23 cellular contexts compared by ENCODE assay signal in genomic region chr12:12396727-12397126, GRCh38. TPM values are rescaled to one million over a fixed set of nuclear protein-coding genes. Genes with fewer than 3 reads are reported as not detected.
A peak's percentile ranks its signal among the peaks of the same experiment; 100 is the strongest.
DNase-seq lines count a peak whose midpoint lies in the region; ATAC-seq and TF ChIP-seq lines count a peak whose summit lies in the region.
"Had no signal": no experiment of that assay in that cellular context is flagged by ENCODE, and none has a peak within 500 bp of the region (broad histone marks: within the 10 kb centered on the region; RNA-seq: fewer than 3 reads in every experiment).

No MANE protein-coding gene starts in this region.

- 49 to 75% methylated on average over 4 of the region's 4 CpGs for WGBS in testis, 2 donors

- no peak for DNase-seq in activated CD8-positive, alpha-beta T cell treated with anti-CD3 and anti-CD28 coated beads for 36 hours
- no peak for DNase-seq in activated CD8-positive, alpha-beta T cell treated with anti-CD3 and anti-CD28 coated beads, Interleukin-2, amount 10 ng/mL, durations not matched to agents 7 days and 5 days
- peak in 2 of 3 experiments; percentile 50 to 77 for DNase-seq in NCI-H1417 (lab: John Stamatoyannopoulos, UW)
- no peak for DNase-seq in dorsolateral prefrontal cortex
- DNase-seq in testis: no peak
- DNase-seq in NCI-H1105 treated with DMSO at 0.1 percent for 48 hours (lab: John Stamatoyannopoulos, UW): no peak
- no peak for DNase-seq in NAMALWA (ENCODE audit: low spot score)
- no peak for DNase-seq in effector memory CD8-positive, alpha-beta T cell
- DNase-seq: activated B cell treated with CpG ODN at 0.5 μM for 24 hours; activated CD4-positive, alpha-beta memory T cell treated with anti-CD3 and anti-CD28 coated beads, Interleukin-2, amount 10 ng/mL, durations not matched to agents 7 days and 5 days; C1 segment of cervical spinal cord; effector CD8-positive, alpha-beta T cell; HFFc6; lower lobe of right lung; MV-4-11; NCI-H524; psoas muscle; small intestine; stimulated activated CD4-positive, alpha-beta T cell treated with anti-CD3 and anti-CD28 coated beads, Interleukin-2, amount 100 ng/mL, for 48 hours; stimulated activated naive CD4-positive, alpha-beta T cell; T1000 had no signal

- peaks cover 35% of the 10 kb centered on the region for H3K4me1 Mint-ChIP-seq in activated CD8-positive, alpha-beta T cell treated with anti-CD3 and anti-CD28 coated beads for 36 hours (ENCODE audit: low read depth)
- peaks cover 18% of the 10 kb centered on the region for H3K4me1 Mint-ChIP-seq in activated CD8-positive, alpha-beta T cell treated with anti-CD3 and anti-CD28 coated beads, Interleukin-2, amount 10 ng/mL, durations not matched to agents 7 days and 5 days (ENCODE audit: low read depth)
- H3K4me1 Mint-ChIP-seq in effector memory CD8-positive, alpha-beta T cell (ENCODE audit: low read depth in 2 of 2): peaks cover 12 to 35% of the 10 kb centered on the region in 2 donors
- H3K4me1 Mint-ChIP-seq: activated B cell treated with CpG ODN at 0.5 μM for 24 hours had no signal

- H3K9me3 Mint-ChIP-seq in activated CD8-positive, alpha-beta T cell treated with anti-CD3 and anti-CD28 coated beads for 36 hours: peaks cover 10% of the 10 kb centered on the region
- H3K9me3 Mint-ChIP-seq in activated CD8-positive, alpha-beta T cell treated with anti-CD3 and anti-CD28 coated beads, Interleukin-2, amount 10 ng/mL, durations not matched to agents 7 days and 5 days (ENCODE audit: insufficient read depth): no peaks in the 10 kb centered on the region
- H3K9me3 Mint-ChIP-seq in effector memory CD8-positive, alpha-beta T cell: no peaks in the 10 kb centered on the region
- H3K9me3 Mint-ChIP-seq: HFFc6 had no signal

- no peak for TF ChIP-seq CTCF in activated CD8-positive, alpha-beta T cell treated with anti-CD3 and anti-CD28 coated beads for 36 hours (IDR thresholded peaks at IDR 0.05)
- TF ChIP-seq CTCF in dorsolateral prefrontal cortex (IDR thresholded peaks at IDR 0.05 in 54 of 56, conservative IDR thresholded peaks at IDR 0.05 in 2 of 56; ENCODE audit: low read depth in 1 of 56, partially characterized antibody in 56 of 56): no peak
- TF ChIP-seq CTCF in testis (IDR thresholded peaks at IDR 0.05): no peak

- POLR2A ChIA-PET in activated CD8-positive, alpha-beta T cell treated with anti-CD3 and anti-CD28 coated beads for 36 hours (lab: Charles Lee): interaction anchor here (0.7 to 0.8 kb wide), 2 partner anchors 59 to 70 kb away, joined by 3 read pairs; no protein-coding TSS in a partner anchor
- POLR2A ChIA-PET in activated CD8-positive, alpha-beta T cell treated with anti-CD3 and anti-CD28 coated beads, Interleukin-2, amount 10 ng/mL, durations not matched to agents 7 days and 5 days (lab: Charles Lee): no interaction called here

- no peak overlapping the region for H3K4me3 ChIP-seq in dorsolateral prefrontal cortex
- no peak overlapping the region for H3K4me3 ChIP-seq in testis
- H3K4me3 ChIP-seq: lower lobe of right lung, psoas muscle had no signal

- no peak for TF ChIP-seq POLR2A in testis (IDR thresholded peaks at IDR 0.05)

- H3K27ac ChIP-seq in dorsolateral prefrontal cortex (peak overlapping the region in 37 of 59 donors; percentile 14 to 92 (median 81)), testis (peak overlapping the region; percentile 6 to 65)
- H3K27ac ChIP-seq: psoas muscle had no signal

- H3K27me3 ChIP-seq in dorsolateral prefrontal cortex (no peaks in the 10 kb centered on the region), testis (no peaks in the 10 kb centered on the region)

- H3K27ac Mint-ChIP-seq in activated CD8-positive, alpha-beta T cell treated with anti-CD3 and anti-CD28 coated beads for 36 hours: peak overlapping the region; percentile 73
- no peak overlapping the region for H3K27ac Mint-ChIP-seq in activated CD8-positive, alpha-beta T cell treated with anti-CD3 and anti-CD28 coated beads, Interleukin-2, amount 10 ng/mL, durations not matched to agents 7 days and 5 days
- peak overlapping the region in 1 of 2 donors; percentile 13 for H3K27ac Mint-ChIP-seq in effector memory CD8-positive, alpha-beta T cell
- H3K27ac Mint-ChIP-seq: activated B cell treated with CpG ODN at 0.5 μM for 24 hours; activated CD4-positive, alpha-beta memory T cell treated with anti-CD3 and anti-CD28 coated beads, Interleukin-2, amount 10 ng/mL, durations not matched to agents 7 days and 5 days; activated naive CD4-positive, alpha-beta T cell treated with anti-CD3 and anti-CD28 coated beads, Interleukin-2, amount 50 U/mL, for 72 hours; type B pancreatic cell had no signal

- H3K36me3 Mint-ChIP-seq in activated CD8-positive, alpha-beta T cell treated with anti-CD3 and anti-CD28 coated beads for 36 hours (ENCODE audit: low read depth): peaks cover 21% of the 10 kb centered on the region
- peaks cover 23% of the 10 kb centered on the region for H3K36me3 Mint-ChIP-seq in activated CD8-positive, alpha-beta T cell treated with anti-CD3 and anti-CD28 coated beads, Interleukin-2, amount 10 ng/mL, durations not matched to agents 7 days and 5 days (ENCODE audit: low read depth)
- H3K36me3 Mint-ChIP-seq in effector memory CD8-positive, alpha-beta T cell (ENCODE audit: insufficient read depth): no peaks in the 10 kb centered on the region

- peaks cover 21% of the 10 kb centered on the region for H3K4me1 ChIP-seq in testis
- H3K4me1 ChIP-seq: psoas muscle had no signal

- no peaks in the 10 kb centered on the region for H3K36me3 ChIP-seq in testis (ENCODE audit: low read depth, missing control alignments)
- H3K36me3 ChIP-seq: lower lobe of right lung had no signal

- intact Hi-C loops in activated CD8-positive, alpha-beta T cell treated with anti-CD3 and anti-CD28 coated beads for 36 hours (cut with micrococcal nuclease): no loop called here
- intact Hi-C loops in dorsolateral prefrontal cortex (cut with DNase I): loop anchor here in 1 of 2 donors (2.0 to 5.0 kb wide), 2 partner anchors 81 to 168 kb away; no protein-coding TSS in a partner anchor
- intact Hi-C loops in testis (cut with DNase I; ENCODE audit: low total_unique reads): no loop called here

- H3K9me3 ChIP-seq in testis: no peaks in the 10 kb centered on the region
- H3K9me3 ChIP-seq: lower lobe of right lung, psoas muscle had no signal

- H3K4me3 Mint-ChIP-seq in activated CD8-positive, alpha-beta T cell treated with anti-CD3 and anti-CD28 coated beads for 36 hours: no peak overlapping the region
- H3K4me3 Mint-ChIP-seq in activated CD8-positive, alpha-beta T cell treated with anti-CD3 and anti-CD28 coated beads, Interleukin-2, amount 10 ng/mL, durations not matched to agents 7 days and 5 days: no peak overlapping the region
- H3K4me3 Mint-ChIP-seq in effector memory CD8-positive, alpha-beta T cell: no peak overlapping the region
- H3K4me3 Mint-ChIP-seq: activated B cell treated with CpG ODN at 0.5 μM for 24 hours; activated CD4-positive, alpha-beta memory T cell treated with anti-CD3 and anti-CD28 coated beads, Interleukin-2, amount 10 ng/mL, durations not matched to agents 7 days and 5 days; HFFc6; type B pancreatic cell had no signal

- no peak for ATAC-seq in activated CD8-positive, alpha-beta T cell treated with anti-CD3 and anti-CD28 coated beads for 36 hours
- no peak for ATAC-seq in activated CD8-positive, alpha-beta T cell treated with anti-CD3 and anti-CD28 coated beads, Interleukin-2, amount 10 ng/mL, durations not matched to agents 7 days and 5 days
- no peak for ATAC-seq in effector memory CD8-positive, alpha-beta T cell (replicated peaks)
- ATAC-seq: activated naive CD4-positive, alpha-beta T cell treated with anti-CD3 and anti-CD28 coated beads, Interleukin-2, amount 50 U/mL, for 72 hours; lower lobe of right lung; psoas muscle had no signal

- H3K27me3 Mint-ChIP-seq in activated CD8-positive, alpha-beta T cell treated with anti-CD3 and anti-CD28 coated beads for 36 hours: no peaks in the 10 kb centered on the region
- H3K27me3 Mint-ChIP-seq in activated CD8-positive, alpha-beta T cell treated with anti-CD3 and anti-CD28 coated beads, Interleukin-2, amount 10 ng/mL, durations not matched to agents 7 days and 5 days (ENCODE audit: low read depth): no peaks in the 10 kb centered on the region
- H3K27me3 Mint-ChIP-seq in effector memory CD8-positive, alpha-beta T cell: no peaks in the 10 kb centered on the region
- H3K27me3 Mint-ChIP-seq: activated B cell treated with CpG ODN at 0.5 μM for 24 hours; activated CD4-positive, alpha-beta memory T cell treated with anti-CD3 and anti-CD28 coated beads, Interleukin-2, amount 10 ng/mL, durations not matched to agents 7 days and 5 days; type B pancreatic cell had no signal

- CTCF ChIA-PET in activated CD8-positive, alpha-beta T cell treated with anti-CD3 and anti-CD28 coated beads for 36 hours (lab: Charles Lee): interaction anchor here (1.6 kb wide), 1 partner anchor 167 kb away, joined by 4 read pairs; no protein-coding TSS in a partner anchor
- CTCF ChIA-PET in activated CD8-positive, alpha-beta T cell treated with anti-CD3 and anti-CD28 coated beads, Interleukin-2, amount 10 ng/mL, durations not matched to agents 7 days and 5 days (lab: Charles Lee): no interaction called here

RNA-seq across cellular contexts. Expression of gene BORCS5, which starts 39.8 kb away (rescaled TPM):
- total RNA-seq in activated CD8-positive, alpha-beta T cell treated with anti-CD3 and anti-CD28 coated beads for 36 hours: 10 to 100 TPM; 31.5 to 32.9 TPM
- 10 to 100 TPM; 18.8 to 21.2 TPM for total RNA-seq in activated CD8-positive, alpha-beta T cell treated with anti-CD3 and anti-CD28 coated beads, Interleukin-2, amount 10 ng/mL, durations not matched to agents 7 days and 5 days
- total RNA-seq in dorsolateral prefrontal cortex (10 to 100 TPM; 30.7 to 69.8 (median 50.1) TPM), testis (10 to 100 TPM; 22.8 to 46.3 TPM)
- 20.3 TPM for polyA plus RNA-seq in testis (ENCODE audit: insufficient read depth, low read depth, low replicate concordance)

RNA-seq across cellular contexts. Expression of gene MANSC1, which starts 46.7 kb away (rescaled TPM):
- under 1 TPM; 0.09 to 0.20 TPM for total RNA-seq in activated CD8-positive, alpha-beta T cell treated with anti-CD3 and anti-CD28 coated beads for 36 hours
- total RNA-seq in activated CD8-positive, alpha-beta T cell treated with anti-CD3 and anti-CD28 coated beads, Interleukin-2, amount 10 ng/mL, durations not matched to agents 7 days and 5 days: under 1 TPM in 1 of 2 experiments, not detected in 1; 0.13 TPM
- total RNA-seq in dorsolateral prefrontal cortex (10 to 100 TPM; 12.0 to 32.4 (median 22.8) TPM), testis (10 to 100 TPM; 24.0 to 24.7 TPM)
- polyA plus RNA-seq in testis (ENCODE audit: insufficient read depth, low read depth, low replicate concordance): 30.3 TPM

Comparison
In these comparisons a context has a peak if more than half of its experiments do, and no peak if none do; other contexts are left out.
1. DNase-seq: peak in NCI-H1417 (2 of 3); none in activated CD8-positive, alpha-beta T cell treated with anti-CD3 and anti-CD28 coated beads for 36 hours (single experiment), activated CD8-positive, alpha-beta T cell treated with anti-CD3 and anti-CD28 coated beads, Interleukin-2, amount 10 ng/mL, durations not matched to agents 7 days and 5 days (single experiment), dorsolateral prefrontal cortex (0 of 10), testis (single experiment), NCI-H1105 treated with DMSO at 0.1 percent for 48 hours (single experiment), NAMALWA (single experiment) and effector memory CD8-positive, alpha-beta T cell (0 of 3).
2. RNA of gene MANSC1, which starts 46.7 kb away (total RNA-seq): 24.0 to 24.7 TPM in testis and 12.0 to 32.4 TPM in dorsolateral prefrontal cortex; 0.09 to 0.20 TPM in activated CD8-positive, alpha-beta T cell treated with anti-CD3 and anti-CD28 coated beads for 36 hours and 0.13 TPM in activated CD8-positive, alpha-beta T cell treated with anti-CD3 and anti-CD28 coated beads, Interleukin-2, amount 10 ng/mL, durations not matched to agents 7 days and 5 days; every median in the first group is over 10 times any median in the second.